12 cellular contexts compared by ENCODE assay signal in genomic region chr9:121613009-121613766, GRCh38.
DNase-seq lines count a peak whose midpoint lies in the region; ATAC-seq lines count a peak whose summit lies in the region.
"Had no signal": no experiment of that assay in that cellular context is flagged by ENCODE, and none has a peak within 500 bp of the region (broad histone marks: within the 10 kb centered on the region; RNA-seq: fewer than 3 reads in every experiment).

No MANE protein-coding gene starts in this region.

- H3K27me3 Mint-ChIP-seq in stimulated activated naive B cell treated with anti-CD40 and anti-IgM and Interleukin-4, amounts not matched to agents 10 μg/mL and 1 μg/mL and 100 μg/mL, for 72 hours: peaks cover 44 to 61% of the 10 kb centered on the region in 2 donors

- H3K36me3 Mint-ChIP-seq in stimulated activated naive B cell treated with anti-CD40 and anti-IgM and Interleukin-4, amounts not matched to agents 10 μg/mL and 1 μg/mL and 100 μg/mL, for 72 hours: peaks cover 0 to 1% of the 10 kb centered on the region in 2 donors

- peak; percentile 0 to 78 (median 52) for DNase-seq in NCI-H1417 (lab: John Stamatoyannopoulos, UW)
- no peak for DNase-seq in NCI-H1417 treated with DMSO at 0.1 percent for 48 hours (lab: John Stamatoyannopoulos, UW)
- peak; percentile 78 to 93 for DNase-seq in NOMO-1 (lab: John Stamatoyannopoulos, UW; ENCODE audit: unreplicated experiment in 2 of 2)
- peak; percentile 20 for DNase-seq in germinal center (ENCODE audit: low spot score)
- DNase-seq in stimulated activated naive B cell treated with anti-CD40 and anti-IgM and Interleukin-4, amounts not matched to agents 10 μg/mL and 1 μg/mL and 100 μg/mL, for 72 hours: no peak
- DNase-seq in NCI-H1105 treated with DMSO at 0.1 percent for 48 hours (lab: John Stamatoyannopoulos, UW): no peak
- DNase-seq in putamen (ENCODE audit: low spot score): no peak
- DNase-seq: MM.1S, occipital lobe had no signal

- H3K9me3 Mint-ChIP-seq in stimulated activated naive B cell treated with anti-CD40 and anti-IgM and Interleukin-4, amounts not matched to agents 10 μg/mL and 1 μg/mL and 100 μg/mL, for 72 hours: no peaks in the 10 kb centered on the region
- H3K9me3 Mint-ChIP-seq: dendritic cell treated with granulocyte-macrophage colony-stimulating factor and Interleukin-4, amounts not matched to agents 40 ng/mL and 50 ng/mL, for 4 days; T-helper 1 cell treated with Interleukin-12 subunit alpha and Interleukin-12 subunit beta and Interleukin-4 antibody, amounts not matched to agents 30 μg/mL and 1 μg/mL, for 36 hours had no signal

- H3K4me1 Mint-ChIP-seq in stimulated activated naive B cell treated with anti-CD40 and anti-IgM and Interleukin-4, amounts not matched to agents 10 μg/mL and 1 μg/mL and 100 μg/mL, for 72 hours: peaks cover 13 to 21% of the 10 kb centered on the region in 2 donors

- H3K4me3 Mint-ChIP-seq in stimulated activated naive B cell treated with anti-CD40 and anti-IgM and Interleukin-4, amounts not matched to agents 10 μg/mL and 1 μg/mL and 100 μg/mL, for 72 hours: no peak overlapping the region
- H3K4me3 Mint-ChIP-seq: dendritic cell treated with granulocyte-macrophage colony-stimulating factor and Interleukin-4, amounts not matched to agents 40 ng/mL and 50 ng/mL, for 4 days; T-helper 1 cell treated with Interleukin-12 subunit alpha and Interleukin-12 subunit beta and Interleukin-4 antibody, amounts not matched to agents 30 μg/mL and 1 μg/mL, for 36 hours had no signal

- peak; percentile 51 to 61 for ATAC-seq in stimulated activated naive B cell treated with anti-CD40 and anti-IgM and Interleukin-4, amounts not matched to agents 10 μg/mL and 1 μg/mL and 100 μg/mL, for 72 hours (replicated peaks)
- ATAC-seq in HG02852 (IDR thresholded peaks at IDR 0.05; ENCODE audit: unreplicated experiment): no peak

- H3K27ac Mint-ChIP-seq in stimulated activated naive B cell treated with anti-CD40 and anti-IgM and Interleukin-4, amounts not matched to agents 10 μg/mL and 1 μg/mL and 100 μg/mL, for 72 hours: no peak overlapping the region
- H3K27ac Mint-ChIP-seq: dendritic cell treated with granulocyte-macrophage colony-stimulating factor and Interleukin-4, amounts not matched to agents 40 ng/mL and 50 ng/mL, for 4 days; T-helper 1 cell treated with Interleukin-12 subunit alpha and Interleukin-12 subunit beta and Interleukin-4 antibody, amounts not matched to agents 30 μg/mL and 1 μg/mL, for 36 hours had no signal

Comparison
In these comparisons a context has a peak if more than half of its experiments do, and no peak if none do; other contexts are left out.
1. DNase-seq: peak in NCI-H1417 (3 of 3), NOMO-1 (2 of 2) and germinal center (single experiment); none in NCI-H1417 treated with DMSO at 0.1 percent for 48 hours (single experiment), stimulated activated naive B cell treated with anti-CD40 and anti-IgM and Interleukin-4, amounts not matched to agents 10 μg/mL and 1 μg/mL and 100 μg/mL, for 72 hours (single experiment), NCI-H1105 treated with DMSO at 0.1 percent for 48 hours (single experiment) and putamen (single experiment).